Comparison of ENCODE assay signal across 7 cellular contexts in the genomic region with DNA sequence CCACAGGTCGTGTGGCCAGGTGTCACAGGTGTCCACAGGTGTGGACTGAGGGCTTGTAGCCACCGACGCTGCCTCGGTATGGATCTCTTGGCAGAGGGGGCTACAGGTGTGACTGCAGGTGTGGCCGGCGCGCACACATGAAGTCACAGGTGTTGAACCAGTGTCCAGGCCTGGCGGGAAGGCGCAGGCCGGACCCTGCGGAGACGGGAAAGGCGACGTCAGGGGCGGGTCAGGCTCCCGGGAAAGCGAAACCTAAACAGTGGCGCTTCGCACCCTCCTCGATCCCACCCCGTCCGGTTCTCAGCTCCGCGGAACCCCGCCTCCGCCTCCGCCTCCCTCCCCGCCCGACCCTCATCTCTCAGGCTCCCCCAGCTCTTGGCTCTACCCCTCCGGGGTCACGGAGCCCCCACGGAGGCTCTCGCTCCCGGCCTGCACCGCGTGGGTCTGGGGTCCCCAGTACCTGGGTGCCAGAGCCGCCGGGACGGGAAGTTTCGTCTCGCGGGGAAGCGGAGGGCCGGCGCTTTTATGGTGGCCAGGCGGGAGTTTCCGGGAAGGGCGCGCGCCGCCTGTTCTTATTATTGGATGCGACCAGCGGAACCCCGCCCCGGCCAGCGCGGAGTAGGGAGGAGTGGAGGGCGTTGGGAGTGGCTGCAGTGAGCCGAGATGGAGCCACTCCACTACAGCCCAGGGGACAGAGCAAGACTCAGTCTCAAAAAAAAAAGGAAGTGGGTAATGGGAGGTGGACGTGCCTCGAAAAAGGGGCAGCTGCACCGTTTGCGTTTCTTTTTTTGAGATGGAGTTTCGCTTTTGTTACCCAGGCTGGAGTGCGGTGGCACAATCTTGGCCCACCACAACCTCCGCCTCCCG. TPM values are rescaled to one million over a fixed set of nuclear protein-coding genes. Genes with fewer than 3 reads are reported as not detected.
DNase-seq lines count a peak whose midpoint lies in the region; ATAC-seq and TF ChIP-seq lines count a peak whose summit lies in the region.

A gene (minus strand): TSS at position 498 of the 867 bp plus-strand sequence. CDS start 586 bp downstream, outside the sequence.

- H3K36me3 Mint-ChIP-seq in activated B cell treated with CpG ODN at 0.5 μM for 24 hours (ENCODE audit: low read depth): peaks cover 25% of the 10 kb centered on the region

- DNase-seq in NCI-H2196 treated with DMSO at 0.1 percent for 48 hours (lab: John Stamatoyannopoulos, UW; ENCODE audit: unreplicated experiment): peak; percentile 88
- DNase-seq in activated B cell treated with CpG ODN at 0.5 μM for 24 hours: peak; percentile 92
- peak in 60 of 61 donors; percentile 18 to 86 (median 72) for DNase-seq in caudate nucleus (lab: John Stamatoyannopoulos, UW)
- peak; percentile 95 for DNase-seq in islet precursor cell
- peak; percentile 78 for DNase-seq in stimulated activated CD4-positive, alpha-beta T cell treated with anti-CD3 and anti-CD28 coated beads, Interleukin-12 subunit alpha, Interleukin-12 subunit beta, amount 100 ng/mL, for 4 hours

- H3K27ac ChIP-seq in caudate nucleus (ENCODE audit: low read depth, low read length): peak within 1 kb of the TSS; percentile 46

- no peaks in the 10 kb centered on the region for H3K27me3 Mint-ChIP-seq in activated B cell treated with CpG ODN at 0.5 μM for 24 hours

- POLR2A ChIA-PET in activated B cell treated with CpG ODN at 0.5 μM for 24 hours (lab: Charles Lee): interaction anchor here (0.6 to 3.8 kb wide), 20 partner anchors 10 to 227 kb away, joined by 3 to 27 read pairs (median 5); a partner anchor contains a TSS

- H3K27ac Mint-ChIP-seq in activated B cell treated with CpG ODN at 0.5 μM for 24 hours: peak within 1 kb of the TSS; percentile 88

- H3K4me3 Mint-ChIP-seq in activated B cell treated with CpG ODN at 0.5 μM for 24 hours: peak within 1 kb of the TSS; percentile 90

- TF ChIP-seq CTCF in activated B cell treated with CpG ODN at 0.5 μM for 24 hours (IDR thresholded peaks at IDR 0.05): no peak

- CTCF ChIA-PET in activated B cell treated with CpG ODN at 0.5 μM for 24 hours (lab: Charles Lee): no interaction called here

- peak; percentile 98 for TF ChIP-seq POLR2A in GM18526 (IDR thresholded peaks at IDR 0.05; ENCODE audit: extremely low read depth, insufficient read length)

- ATAC-seq in HG03060 (IDR thresholded peaks at IDR 0.05; ENCODE audit: low read depth, unreplicated experiment) (peak; percentile 66), activated B cell treated with CpG ODN at 0.5 μM for 24 hours (ENCODE audit: low read depth) (peak; percentile 95)

- intact Hi-C loops in activated B cell treated with CpG ODN at 0.5 μM for 24 hours (cut with micrococcal nuclease): loop anchor here (1.0 to 10.0 kb wide), 6 partner anchors 21 to 1239 kb away; a partner anchor contains a TSS

- peaks cover 25% of the 10 kb centered on the region for H3K4me1 Mint-ChIP-seq in activated B cell treated with CpG ODN at 0.5 μM for 24 hours

- H3K9me3 Mint-ChIP-seq in activated B cell treated with CpG ODN at 0.5 μM for 24 hours: no peaks in the 10 kb centered on the region

RNA-seq across cellular contexts. Expression of the gene that starts here (rescaled TPM):
- 74.1 and 75.5 TPM in 2 replicates for total RNA-seq in activated B cell treated with CpG ODN at 0.5 μM for 24 hours

Comparison
In these comparisons a context has a peak if more than half of its experiments do, and no peak if none do; other contexts are left out.
1. Peak in every context shown above with its lines: DNase-seq, ATAC-seq and H3K27ac ChIP-seq.